ENCODE assay signal across 9 cellular contexts in genomic region chr7:143372070-143372469, GRCh38. TPM values are rescaled to one million over a fixed set of nuclear protein-coding genes. Genes with fewer than 3 reads are reported as not detected.
A peak's percentile ranks its signal among the peaks of the same experiment; 100 is the strongest.
DNase-seq lines count a peak whose midpoint lies in the region; ATAC-seq, FAIRE-seq and TF ChIP-seq lines count a peak whose summit lies in the region.
"Had no signal": no experiment of that assay in that cellular context is flagged by ENCODE, and none has a peak within 500 bp of the region (broad histone marks: within the 10 kb centered on the region; RNA-seq: fewer than 3 reads in every experiment).

No MANE protein-coding gene starts in this region.

- WGBS in small intestine, 3 donors = 15 to 30% (median 28%) methylated on average over 4 of the region's 4 CpGs

- H3K9me3 Mint-ChIP-seq in activated CD4-positive, alpha-beta T cell treated with anti-CD3 and anti-CD28 coated beads, Interleukin-2, amount 10 ng/mL, durations not matched to agents 7 days and 5 days = no peaks in the 10 kb centered on the region
- no peaks in the 10 kb centered on the region for H3K9me3 Mint-ChIP-seq in WTC11

- no peak for TF ChIP-seq CTCF in WTC11 (IDR thresholded peaks at IDR 0.05)

- H3K4me3 ChIP-seq in small intestine (ENCODE audit: low read depth in 1 of 2, low read length in 2 of 2) = no peak overlapping the region

- no peaks in the 10 kb centered on the region for H3K9me3 ChIP-seq in small intestine (ENCODE audit: control insufficient read depth, low read depth)

- peaks cover 46% of the 10 kb centered on the region for H3K4me1 Mint-ChIP-seq in activated CD4-positive, alpha-beta T cell treated with anti-CD3 and anti-CD28 coated beads, Interleukin-2, amount 10 ng/mL, durations not matched to agents 7 days and 5 days
- H3K4me1 Mint-ChIP-seq in WTC11 = peaks cover 68% of the 10 kb centered on the region

- H3K27ac Mint-ChIP-seq in activated CD4-positive, alpha-beta T cell treated with anti-CD3 and anti-CD28 coated beads, Interleukin-2, amount 10 ng/mL, durations not matched to agents 7 days and 5 days = no peak overlapping the region
- peak overlapping the region; percentile 7 for H3K27ac Mint-ChIP-seq in WTC11

- H3K36me3 Mint-ChIP-seq in activated CD4-positive, alpha-beta T cell treated with anti-CD3 and anti-CD28 coated beads, Interleukin-2, amount 10 ng/mL, durations not matched to agents 7 days and 5 days (ENCODE audit: low read depth) = no peaks in the 10 kb centered on the region
- no peaks in the 10 kb centered on the region for H3K36me3 Mint-ChIP-seq in WTC11

- POLR2A ChIA-PET in activated CD4-positive, alpha-beta T cell treated with anti-CD3 and anti-CD28 coated beads, Interleukin-2, amount 10 ng/mL, durations not matched to agents 7 days and 5 days (lab: Charles Lee) = interaction anchor here (0.5 to 0.7 kb wide), 2 partner anchors 61 to 127 kb away, joined by 3 read pairs; no protein-coding TSS in a partner anchor
- POLR2A ChIA-PET in WTC11 (lab: Charles Lee) = interaction anchor here (1.2 kb wide), 2 partner anchors 8 to 27 kb away, joined by 3 read pairs; no protein-coding TSS in a partner anchor

- H3K4me3 Mint-ChIP-seq in activated CD4-positive, alpha-beta T cell treated with anti-CD3 and anti-CD28 coated beads, Interleukin-2, amount 10 ng/mL, durations not matched to agents 7 days and 5 days = no peak overlapping the region
- H3K4me3 Mint-ChIP-seq in WTC11 = no peak overlapping the region

- DNase-seq in activated CD4-positive, alpha-beta T cell treated with anti-CD3 and anti-CD28 coated beads for 4 hours = peak; percentile 40 to 53
- DNase-seq in activated CD4-positive, alpha-beta T cell treated with anti-CD3 and anti-CD28 coated beads, Interleukin-2, amount 10 ng/mL, durations not matched to agents 7 days and 5 days = no peak
- DNase-seq in WTC11 (ENCODE audit: low spot score) (no peak), small intestine (peak; percentile 73), NCI-H446 treated with DMSO at 0.1 percent for 48 hours (lab: John Stamatoyannopoulos, UW) (no peak)

- H3K4me1 ChIP-seq in small intestine (ENCODE audit: control insufficient read depth in 2 of 2, insufficient read depth in 1 of 2, low read depth in 1 of 2, low read length in 1 of 2) = peaks cover 0 to 8% of the 10 kb centered on the region in 2 donors

- ATAC-seq in WTC11 (no peak), esophagus mucosa (peak; percentile 90), GM21423 (IDR thresholded peaks at IDR 0.05; ENCODE audit: unreplicated experiment) (no peak), HG02588 (IDR thresholded peaks at IDR 0.05; ENCODE audit: unreplicated experiment) (no peak)

- CTCF ChIA-PET in activated CD4-positive, alpha-beta T cell treated with anti-CD3 and anti-CD28 coated beads, Interleukin-2, amount 10 ng/mL, durations not matched to agents 7 days and 5 days (lab: Charles Lee) = interaction anchor here (1.0 to 5.3 kb wide), 5 partner anchors 8 to 131 kb away, joined by 3 to 31 read pairs (median 4); partner anchors contain the start of gene ZYX
- CTCF ChIA-PET in WTC11 (lab: Charles Lee) = interaction anchor here (0.6 to 5.8 kb wide), 9 partner anchors 8 to 89 kb away, joined by 3 to 68 read pairs (median 3); partner anchors contain the start of gene EPHA1

- peak overlapping the region in 1 of 2 donors; percentile 49 for H3K27ac ChIP-seq in small intestine (ENCODE audit: low read depth in 1 of 2, low read length in 1 of 2)

- H3K27me3 ChIP-seq in small intestine (ENCODE audit: control insufficient read depth in 2 of 2, insufficient read depth in 2 of 2, low read length in 2 of 2) = no peaks in the 10 kb centered on the region

- no peaks in the 10 kb centered on the region for H3K36me3 ChIP-seq in small intestine (ENCODE audit: control insufficient read depth in 2 of 2, insufficient read depth in 2 of 2, low read length in 2 of 2)

- no peak for FAIRE-seq in small intestine (lab: Jason Lieb, UNC)

- peaks cover 6% of the 10 kb centered on the region for H3K27me3 Mint-ChIP-seq in activated CD4-positive, alpha-beta T cell treated with anti-CD3 and anti-CD28 coated beads, Interleukin-2, amount 10 ng/mL, durations not matched to agents 7 days and 5 days
- no peaks in the 10 kb centered on the region; the same call in 1 of the 2 replicates for H3K27me3 Mint-ChIP-seq in WTC11 (ENCODE audit: low read depth)

TF ChIP-seq in WTC11, 78 proteins besides CTCF, POLR2A, EP300 and RAD21 (continues in another document):
- TF ChIP-seq ESRRA (CRISPR knock-in tag; IDR thresholded peaks at IDR 0.05; ENCODE audit: borderline replicate concordance) (no peak), MLX (CRISPR knock-in tag; IDR thresholded peaks at IDR 0.05) (no peak), IRF2 (CRISPR knock-in tag; IDR thresholded peaks at IDR 0.05; ENCODE audit: borderline replicate concordance, low read depth) (no peak), KAT7 (CRISPR knock-in tag; IDR thresholded peaks at IDR 0.05; ENCODE audit: borderline replicate concordance) (no peak), ATF1 (CRISPR knock-in tag; IDR thresholded peaks at IDR 0.05) (no peak), TEAD1 (CRISPR knock-in tag; IDR thresholded peaks at IDR 0.05) (no peak), ZNF416 (CRISPR knock-in tag; IDR thresholded peaks at IDR 0.05) (no peak), NFATC4 (CRISPR knock-in tag; IDR thresholded peaks at IDR 0.05) (no peak), NR3C1 (CRISPR knock-in tag; conservative IDR thresholded peaks at IDR 0.05; ENCODE audit: low read depth) (no peak)
- TF ChIP-seq, protein P1, sequence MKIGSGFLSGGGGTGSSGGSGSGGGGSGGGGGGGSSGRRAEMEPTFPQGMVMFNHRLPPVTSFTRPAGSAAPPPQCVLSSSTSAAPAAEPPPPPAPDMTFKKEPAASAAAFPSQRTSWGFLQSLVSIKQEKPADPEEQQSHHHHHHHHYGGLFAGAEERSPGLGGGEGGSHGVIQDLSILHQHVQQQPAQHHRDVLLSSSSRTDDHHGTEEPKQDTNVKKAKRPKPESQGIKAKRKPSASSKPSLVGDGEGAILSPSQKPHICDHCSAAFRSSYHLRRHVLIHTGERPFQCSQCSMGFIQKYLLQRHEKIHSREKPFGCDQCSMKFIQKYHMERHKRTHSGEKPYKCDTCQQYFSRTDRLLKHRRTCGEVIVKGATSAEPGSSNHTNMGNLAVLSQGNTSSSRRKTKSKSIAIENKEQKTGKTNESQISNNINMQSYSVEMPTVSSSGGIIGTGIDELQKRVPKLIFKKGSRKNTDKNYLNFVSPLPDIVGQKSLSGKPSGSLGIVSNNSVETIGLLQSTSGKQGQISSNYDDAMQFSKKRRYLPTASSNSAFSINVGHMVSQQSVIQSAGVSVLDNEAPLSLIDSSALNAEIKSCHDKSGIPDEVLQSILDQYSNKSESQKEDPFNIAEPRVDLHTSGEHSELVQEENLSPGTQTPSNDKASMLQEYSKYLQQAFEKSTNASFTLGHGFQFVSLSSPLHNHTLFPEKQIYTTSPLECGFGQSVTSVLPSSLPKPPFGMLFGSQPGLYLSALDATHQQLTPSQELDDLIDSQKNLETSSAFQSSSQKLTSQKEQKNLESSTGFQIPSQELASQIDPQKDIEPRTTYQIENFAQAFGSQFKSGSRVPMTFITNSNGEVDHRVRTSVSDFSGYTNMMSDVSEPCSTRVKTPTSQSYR (CRISPR knock-in tag; IDR thresholded peaks at IDR 0.05) = no peak

RNA-seq across cellular contexts. Expression of gene ZYX, which starts 9.1 kb away (rescaled TPM):
- 100 to 1,000 TPM; 189 TPM for total RNA-seq in activated CD4-positive, alpha-beta T cell treated with anti-CD3 and anti-CD28 coated beads, Interleukin-2, amount 10 ng/mL, durations not matched to agents 7 days and 5 days
- total RNA-seq in WTC11 (2021) (166 to 179 TPM (median 167 TPM) in 3 replicates), esophagus mucosa (82.3 TPM)
- 10 to 100 TPM; 50.3 to 73.2 (median 50.8) TPM for polyA plus RNA-seq in small intestine

RNA-seq across cellular contexts. Expression of gene FAM131B, which starts 9.6 kb away (rescaled TPM):
- under 1 TPM; 0.29 to 0.30 TPM for total RNA-seq in activated CD4-positive, alpha-beta T cell treated with anti-CD3 and anti-CD28 coated beads, Interleukin-2, amount 10 ng/mL, durations not matched to agents 7 days and 5 days
- total RNA-seq in WTC11 (2021) (24.0 to 26.3 TPM (median 25.3 TPM) in 3 replicates), esophagus mucosa (0.44 TPM)
- 1 to 10 TPM in 1 of 3 donors, under 1 TPM in 1, not detected in 1; 0.54 to 3.3 TPM for polyA plus RNA-seq in small intestine

RNA-seq across cellular contexts. Expression of gene EPHA1, which starts 36.6 kb away (rescaled TPM):
- 10 to 100 TPM; 10.0 to 11.4 TPM for total RNA-seq in activated CD4-positive, alpha-beta T cell treated with anti-CD3 and anti-CD28 coated beads, Interleukin-2, amount 10 ng/mL, durations not matched to agents 7 days and 5 days
- total RNA-seq in WTC11 (2021) (159 to 203 TPM (median 162 TPM) in 3 replicates), esophagus mucosa (79.0 TPM)
- polyA plus RNA-seq in small intestine = 10 to 100 TPM; 14.6 to 42.3 (median 19.6) TPM

RNA-seq across cellular contexts. Expression of gene CLCN1, which starts 56.2 kb away (rescaled TPM):
- total RNA-seq in activated CD4-positive, alpha-beta T cell treated with anti-CD3 and anti-CD28 coated beads, Interleukin-2, amount 10 ng/mL, durations not matched to agents 7 days and 5 days = under 1 TPM in 1 of 2 experiments, not detected in 1; 0.06 TPM
- total RNA-seq in WTC11 (2021) (0.23 to 0.46 TPM (median 0.28 TPM) in 3 replicates), esophagus mucosa (0.68 TPM)
- polyA plus RNA-seq in small intestine = under 1 TPM in 1 of 3 donors, not detected in 2; 0.19 TPM
- polyA plus RNA-seq: BJ had no signal

Comparison
In these comparisons a context has a peak if more than half of its experiments do, and no peak if none do; other contexts are left out.
1. DNase-seq: peak in activated CD4-positive, alpha-beta T cell treated with anti-CD3 and anti-CD28 coated beads for 4 hours (2 of 2) and small intestine (single experiment); none in activated CD4-positive, alpha-beta T cell treated with anti-CD3 and anti-CD28 coated beads, Interleukin-2, amount 10 ng/mL, durations not matched to agents 7 days and 5 days (single experiment), WTC11 (single experiment) and NCI-H446 treated with DMSO at 0.1 percent for 48 hours (single experiment).
2. RNA of gene FAM131B, which starts 9.6 kb away (total RNA-seq): 24.0 to 26.3 TPM in WTC11; 0.44 TPM in esophagus mucosa (single experiment) and 0.29 to 0.30 TPM in activated CD4-positive, alpha-beta T cell treated with anti-CD3 and anti-CD28 coated beads, Interleukin-2, amount 10 ng/mL, durations not matched to agents 7 days and 5 days; every median in the first group is over 10 times any median in the second.